ENCODE assay signal across 19 cellular contexts in the genomic region with DNA sequence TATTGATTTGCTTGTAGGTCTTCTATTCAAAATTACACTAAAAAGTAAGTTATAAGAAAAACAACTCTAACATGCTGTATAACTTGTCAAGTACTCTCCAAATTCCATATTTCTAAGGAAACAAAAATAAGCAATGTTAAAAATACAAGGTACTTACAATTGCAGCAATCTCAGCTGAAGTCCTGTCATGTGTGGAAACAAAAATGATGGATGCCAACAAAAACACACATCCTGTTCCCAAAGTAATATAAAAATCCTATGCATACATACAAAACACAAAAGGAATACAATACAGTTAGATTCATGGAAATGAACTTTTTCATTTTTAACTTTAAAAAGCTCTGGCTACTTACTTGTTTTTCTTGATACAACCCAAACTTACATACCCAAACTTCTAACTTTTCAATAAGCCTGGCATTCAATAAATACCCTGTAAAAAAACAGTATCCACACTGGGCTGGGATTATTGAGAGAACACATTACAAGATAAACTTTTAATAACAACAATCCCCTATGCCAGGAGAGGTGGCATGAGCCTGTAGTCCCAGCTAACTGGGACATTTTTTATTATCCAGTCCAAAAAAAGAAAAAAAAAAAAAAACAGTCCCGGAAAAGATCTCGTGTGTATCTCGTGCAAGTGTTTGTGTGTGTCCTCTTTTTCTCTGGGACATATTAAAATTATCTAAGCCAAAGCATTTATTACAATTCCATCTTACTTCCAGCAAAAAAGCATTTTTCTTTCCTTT.
"Had no signal": no experiment of that assay in that cellular context is flagged by ENCODE, and none has a peak within 500 bp of the region (broad histone marks: within the 10 kb centered on the region; RNA-seq: fewer than 3 reads in every experiment).

No MANE protein-coding gene starts in this region.

- DNase-seq: activated CD4-positive, alpha-beta memory T cell treated with anti-CD3 and anti-CD28 coated beads for 36 hours; activated CD4-positive, alpha-beta T cell treated with anti-CD3 and anti-CD28 coated beads for 36 hours; activated CD8-positive, alpha-beta memory T cell treated with anti-CD3 and anti-CD28 coated beads, Interleukin-2, amount 10 ng/mL, durations not matched to agents 7 days and 5 days; activated effector memory CD4-positive, alpha-beta T cell treated with Interleukin-2 at 50 U/mL for 16 hours; activated naive CD4-positive, alpha-beta T cell treated with anti-CD3 and anti-CD28 coated beads, Interleukin-2, amount 50 U/mL, for 16 hours; dorsolateral prefrontal cortex; foreskin melanocyte; hypothalamus; mucosa of descending colon; naive thymus-derived CD4-positive, alpha-beta T cell; pancreas; spleen; stimulated activated naive CD4-positive, alpha-beta T cell treated with Interleukin-2 at 50 U/mL for 16 hours; T-helper 2 cell had no signal

- H3K9me3 Mint-ChIP-seq: activated CD4-positive, alpha-beta memory T cell treated with anti-CD3 and anti-CD28 coated beads for 36 hours had no signal

- H3K9me3 ChIP-seq: mucosa of descending colon, pancreas, spleen, tibial nerve, vagina had no signal

- H3K4me3 Mint-ChIP-seq: activated CD4-positive, alpha-beta memory T cell treated with anti-CD3 and anti-CD28 coated beads for 36 hours; activated CD4-positive, alpha-beta T cell treated with anti-CD3 and anti-CD28 coated beads for 36 hours; activated CD8-positive, alpha-beta memory T cell treated with anti-CD3 and anti-CD28 coated beads, Interleukin-2, amount 10 ng/mL, durations not matched to agents 7 days and 5 days; naive thymus-derived CD4-positive, alpha-beta T cell had no signal

- H3K27me3 Mint-ChIP-seq: activated CD4-positive, alpha-beta memory T cell treated with anti-CD3 and anti-CD28 coated beads for 36 hours; activated CD4-positive, alpha-beta T cell treated with anti-CD3 and anti-CD28 coated beads for 36 hours; activated CD8-positive, alpha-beta memory T cell treated with anti-CD3 and anti-CD28 coated beads, Interleukin-2, amount 10 ng/mL, durations not matched to agents 7 days and 5 days; naive thymus-derived CD4-positive, alpha-beta T cell had no signal

- H3K27me3 ChIP-seq: dorsolateral prefrontal cortex, pancreas, spleen, tibial nerve, vagina had no signal

- H3K4me3 ChIP-seq: dorsolateral prefrontal cortex, mucosa of descending colon, pancreas, spleen, tibial nerve, vagina had no signal

- ATAC-seq: activated CD4-positive, alpha-beta T cell treated with anti-CD3 and anti-CD28 coated beads for 36 hours; activated CD8-positive, alpha-beta memory T cell treated with anti-CD3 and anti-CD28 coated beads, Interleukin-2, amount 10 ng/mL, durations not matched to agents 7 days and 5 days; left lobe of liver; mucosa of descending colon; naive thymus-derived CD4-positive, alpha-beta T cell; pancreas; sciatic nerve had no signal

- H3K27ac ChIP-seq: dorsolateral prefrontal cortex, epithelial cell of prostate, pancreas, vagina had no signal

- H3K36me3 ChIP-seq: pancreas had no signal

- H3K27ac Mint-ChIP-seq: activated CD4-positive, alpha-beta memory T cell treated with anti-CD3 and anti-CD28 coated beads for 36 hours; activated CD4-positive, alpha-beta T cell treated with anti-CD3 and anti-CD28 coated beads for 36 hours; activated CD8-positive, alpha-beta memory T cell treated with anti-CD3 and anti-CD28 coated beads, Interleukin-2, amount 10 ng/mL, durations not matched to agents 7 days and 5 days had no signal
